8 cellular contexts compared by ENCODE assay signal in the genomic region with DNA sequence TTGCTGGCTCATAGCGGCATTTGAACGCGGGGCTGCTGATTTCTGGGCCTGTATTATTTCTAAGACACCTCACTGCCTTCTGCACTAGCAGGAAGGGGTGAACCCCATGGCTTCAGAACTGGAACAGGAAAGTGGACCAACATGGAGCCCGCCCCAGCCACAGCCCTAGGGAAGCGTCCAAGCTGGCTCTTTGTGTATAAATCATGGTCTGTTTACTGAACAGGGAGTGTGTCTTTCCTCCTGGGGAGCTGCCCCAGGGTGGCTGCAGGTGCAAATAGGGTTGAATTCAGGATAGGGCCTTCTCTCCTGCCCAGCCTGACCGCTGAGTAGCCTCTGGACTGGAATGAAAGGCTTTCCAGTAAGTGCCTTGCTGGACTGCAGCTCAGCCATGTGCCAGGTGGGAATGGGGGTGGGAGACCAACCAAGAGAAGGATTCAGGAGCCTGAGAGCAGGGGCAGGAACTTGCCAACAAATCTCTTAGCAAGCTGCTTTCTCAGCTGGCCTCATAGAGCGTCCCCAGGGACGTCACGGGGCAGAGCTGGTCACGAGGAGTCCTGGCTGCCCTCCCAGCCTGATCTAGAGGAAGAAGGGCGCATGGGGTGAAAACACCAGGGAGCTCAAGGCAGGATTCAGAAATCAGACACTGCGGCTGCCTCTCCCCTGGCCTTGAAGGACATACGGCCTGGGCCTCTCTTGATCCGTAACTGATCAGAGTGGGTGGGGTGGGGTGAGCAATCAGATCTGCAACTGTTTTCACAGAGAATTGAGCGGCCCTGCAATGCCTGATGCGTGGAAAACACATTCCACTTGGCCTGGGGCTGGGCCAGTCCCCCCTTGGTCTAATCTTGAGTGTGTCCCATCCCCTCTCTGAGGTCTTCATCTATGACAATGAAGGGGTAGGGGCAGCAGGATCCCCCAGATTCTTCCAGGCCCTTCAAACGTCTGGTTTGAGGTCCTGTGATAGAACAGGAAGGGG. TPM values are rescaled to one million over a fixed set of nuclear protein-coding genes. Genes with fewer than 3 reads are reported as not detected.
A peak's percentile ranks its signal among the peaks of the same experiment; 100 is the strongest.
DNase-seq lines count a peak whose midpoint lies in the region; ATAC-seq and TF ChIP-seq lines count a peak whose summit lies in the region.

No MANE protein-coding gene starts in this region.

- intact Hi-C loops in esophagus muscularis mucosa (cut with DNase I), result loop anchor here (5.0 kb wide), 3 partner anchors 46 to 126 kb away; a partner anchor contains a TSS

- WGBS in esophagus muscularis mucosa, result 50% methylated on average over 14 of the region's 17 CpGs

- no peak for TF ChIP-seq POLR2A in esophagus muscularis mucosa (IDR thresholded peaks at IDR 0.05; ENCODE audit: low read depth)

- H3K4me1 ChIP-seq in ACC112 (ENCODE audit: control insufficient read depth, insufficient read depth, low read length, unreplicated experiment) (peaks cover 15% of the 10 kb centered on the region), esophagus muscularis mucosa (peaks cover 29 to 54% (median 40%) of the 10 kb centered on the region in 4 donors)

- H3K27me3 Mint-ChIP-seq in naive thymus-derived CD8-positive, alpha-beta T cell, result no peaks in the 10 kb centered on the region

- POLR2A ChIA-PET in naive thymus-derived CD8-positive, alpha-beta T cell (lab: Charles Lee), result no interaction called here

- H3K27ac ChIP-seq in ACC112 (ENCODE audit: low read depth, low read length) (peak overlapping the region; percentile 66), esophagus muscularis mucosa (replicated peaks in 1 of 4) (peak overlapping the region; percentile 87 to 94 (median 88))

- no peak for TF ChIP-seq CTCF in esophagus muscularis mucosa (IDR thresholded peaks at IDR 0.05)

- H3K9me3 ChIP-seq in esophagus muscularis mucosa, result no peaks in the 10 kb centered on the region

- DNase-seq in NCI-H2196 (lab: John Stamatoyannopoulos, UW; ENCODE audit: unreplicated experiment), result peak; percentile 94
- peak; percentile 98 for DNase-seq in esophagus muscularis mucosa (ENCODE audit: extremely low spot score)
- DNase-seq in naive thymus-derived CD8-positive, alpha-beta T cell, result no peak
- no peak for DNase-seq in KBM-7

- ATAC-seq in naive thymus-derived CD8-positive, alpha-beta T cell, result no peak
- ATAC-seq in GM18907 (IDR thresholded peaks at IDR 0.05; ENCODE audit: unreplicated experiment) (no peak), HG03095 (IDR thresholded peaks at IDR 0.05; ENCODE audit: unreplicated experiment) (no peak), HG02588 (IDR thresholded peaks at IDR 0.05; ENCODE audit: unreplicated experiment) (no peak)

- H3K79me2 ChIP-seq in ACC112 (ENCODE audit: control insufficient read depth, insufficient read depth, low read length, unreplicated experiment), result no peaks in the 10 kb centered on the region

- H3K9me3 Mint-ChIP-seq in naive thymus-derived CD8-positive, alpha-beta T cell, result no peaks in the 10 kb centered on the region

- TF ChIP-seq EP300 in esophagus muscularis mucosa (IDR thresholded peaks at IDR 0.05), result peak; percentile 32

- in situ Hi-C loops in KBM-7 (cut with MboI; ENCODE audit: low pct_unique_long_range_greater_than_20kb, low sequenced_read_pairs), result no loop called here

- peak overlapping the region; percentile 85 for H2AFZ ChIP-seq in ACC112 (ENCODE audit: low read length, unreplicated experiment)

- no peak overlapping the region for H3K4me3 ChIP-seq in ACC112 (ENCODE audit: low read depth, low read length)
- no peak overlapping the region for H3K4me3 ChIP-seq in esophagus muscularis mucosa

- H3K4me3 Mint-ChIP-seq in naive thymus-derived CD8-positive, alpha-beta T cell, result no peak overlapping the region

- H3K36me3 Mint-ChIP-seq in naive thymus-derived CD8-positive, alpha-beta T cell, result peaks cover 0 to 7% (median under 1%) of the 10 kb centered on the region in 3 donors

- H3K27ac Mint-ChIP-seq in naive thymus-derived CD8-positive, alpha-beta T cell, result peak overlapping the region in 9 of 10 donors; percentile 15 to 92 (median 56)

- H3K27me3 ChIP-seq in ACC112 (ENCODE audit: insufficient read depth, low read length) (no peaks in the 10 kb centered on the region), esophagus muscularis mucosa (no peaks in the 10 kb centered on the region)

- peaks cover 15 to 67% (median 44%) of the 10 kb centered on the region in 4 donors for H3K4me1 Mint-ChIP-seq in naive thymus-derived CD8-positive, alpha-beta T cell

- H3K36me3 ChIP-seq in ACC112 (ENCODE audit: insufficient read depth, low read length) (no peaks in the 10 kb centered on the region), esophagus muscularis mucosa (no peaks in the 10 kb centered on the region)

RNA-seq across cellular contexts. Expression of a gene that starts 56.5 kb away (rescaled TPM):
- 10 to 100 TPM; 35.3 to 75.1 (median 50.5) TPM for total RNA-seq in esophagus muscularis mucosa
- total RNA-seq in naive thymus-derived CD8-positive, alpha-beta T cell, result 10 to 100 TPM; 19.2 to 20.4 TPM
- polyA plus RNA-seq in naive thymus-derived CD8-positive, alpha-beta T cell, result 1 to 10 TPM; 2.6 to 7.0 (median 2.7) TPM

Comparison
In these comparisons a context has a peak if more than half of its experiments do, and no peak if none do; other contexts are left out.
1. DNase-seq: peak in NCI-H2196 (single experiment) and esophagus muscularis mucosa (single experiment); none in naive thymus-derived CD8-positive, alpha-beta T cell (0 of 10) and KBM-7 (single experiment).